10 cellular contexts compared by ENCODE assay signal in genomic region chr22:30823015-30823370, GRCh38.
A peak's percentile ranks its signal among the peaks of the same experiment; 100 is the strongest.
DNase-seq lines count a peak whose midpoint lies in the region; ATAC-seq and TF ChIP-seq lines count a peak whose summit lies in the region.
"Had no signal": no experiment of that assay in that cellular context is flagged by ENCODE, and none has a peak within 500 bp of the region (broad histone marks: within the 10 kb centered on the region; RNA-seq: fewer than 3 reads in every experiment).

No MANE protein-coding gene starts in this region.

- H3K4me3 Mint-ChIP-seq in T-helper 1 cell treated with Interleukin-12 subunit alpha and Interleukin-12 subunit beta and Interleukin-4 antibody, amounts not matched to agents 30 μg/mL and 1 μg/mL, for 36 hours: peak overlapping the region; percentile 32
- H3K4me3 Mint-ChIP-seq in progenitor cell of endocrine pancreas (ENCODE audit: low read depth): peak overlapping the region; percentile 40
- H3K4me3 Mint-ChIP-seq: dendritic cell treated with granulocyte-macrophage colony-stimulating factor and Interleukin-4, amounts not matched to agents 40 ng/mL and 50 ng/mL, for 4 days had no signal

- H3K4me3 ChIP-seq in RWPE2 (ENCODE audit: severe bottlenecking): peak overlapping the region; percentile 28
- peak overlapping the region; percentile 35 to 67 (median 49) for H3K4me3 ChIP-seq in esophagus squamous epithelium

- TF ChIP-seq CTCF in RWPE2 (IDR thresholded peaks at IDR 0.05; ENCODE audit: poor library complexity, severe bottlenecking): peak; percentile 15
- peak in 2 of 6 experiments; percentile 20 to 37 for TF ChIP-seq CTCF in esophagus squamous epithelium (IDR thresholded peaks at IDR 0.05)
- TF ChIP-seq CTCF in progenitor cell of endocrine pancreas (IDR thresholded peaks at IDR 0.05; ENCODE audit: unreplicated experiment): no peak

- H3K4me1 Mint-ChIP-seq in T-helper 1 cell treated with Interleukin-12 subunit alpha and Interleukin-12 subunit beta and Interleukin-4 antibody, amounts not matched to agents 30 μg/mL and 1 μg/mL, for 36 hours (ENCODE audit: low read depth): peaks cover 12% of the 10 kb centered on the region
- peaks cover 2% of the 10 kb centered on the region for H3K4me1 Mint-ChIP-seq in progenitor cell of endocrine pancreas (ENCODE audit: low read depth)

- no peaks in the 10 kb centered on the region for H3K9me3 ChIP-seq in RWPE2 (ENCODE audit: severe bottlenecking)
- H3K9me3 ChIP-seq in esophagus squamous epithelium: no peaks in the 10 kb centered on the region

- no peak overlapping the region for H3K27ac Mint-ChIP-seq in T-helper 1 cell treated with Interleukin-12 subunit alpha and Interleukin-12 subunit beta and Interleukin-4 antibody, amounts not matched to agents 30 μg/mL and 1 μg/mL, for 36 hours
- no peak overlapping the region for H3K27ac Mint-ChIP-seq in progenitor cell of endocrine pancreas
- H3K27ac Mint-ChIP-seq: dendritic cell treated with granulocyte-macrophage colony-stimulating factor and Interleukin-4, amounts not matched to agents 40 ng/mL and 50 ng/mL, for 4 days had no signal

- no peak for DNase-seq in T-helper 1 cell
- no peak for DNase-seq in RWPE2 (ENCODE audit: low spot score)
- DNase-seq in esophagus squamous epithelium (lab: John Stamatoyannopoulos, UW): no peak
- no peak for DNase-seq in progenitor cell of endocrine pancreas (ENCODE audit: low spot score, unreplicated experiment)
- DNase-seq in DMS79 treated with DMSO at 0.1 percent for 48 hours (lab: John Stamatoyannopoulos, UW): no peak
- DNase-seq in MV-4-11 (lab: John Stamatoyannopoulos, UW): no peak
- DNase-seq: ACHN had no signal

- peaks cover 20% of the 10 kb centered on the region for H3K4me1 ChIP-seq in RWPE2 (ENCODE audit: insufficient read depth, poor library complexity, severe bottlenecking)
- peaks cover 0 to 25% (median 10%) of the 10 kb centered on the region in 3 donors for H3K4me1 ChIP-seq in esophagus squamous epithelium

- ATAC-seq in RWPE2 (ENCODE audit: low read depth): peak; percentile 78
- ATAC-seq in activated CD4-positive, CD25-positive, alpha-beta regulatory T cell treated with anti-CD3 and anti-CD28 coated beads, Interleukin-2, amount 50 U/mL, for 24 hours: no peak

- peaks cover 43% of the 10 kb centered on the region for H3K27me3 Mint-ChIP-seq in T-helper 1 cell treated with Interleukin-12 subunit alpha and Interleukin-12 subunit beta and Interleukin-4 antibody, amounts not matched to agents 30 μg/mL and 1 μg/mL, for 36 hours (ENCODE audit: low read depth)
- peaks cover 66% of the 10 kb centered on the region for H3K27me3 Mint-ChIP-seq in progenitor cell of endocrine pancreas

- intact Hi-C loops in esophagus squamous epithelium (cut with DNase I): no loop called here

- no peaks in the 10 kb centered on the region for H3K36me3 Mint-ChIP-seq in T-helper 1 cell treated with Interleukin-12 subunit alpha and Interleukin-12 subunit beta and Interleukin-4 antibody, amounts not matched to agents 30 μg/mL and 1 μg/mL, for 36 hours (ENCODE audit: low read depth)
- H3K36me3 Mint-ChIP-seq in progenitor cell of endocrine pancreas (ENCODE audit: insufficient read depth): no peaks in the 10 kb centered on the region

- H3K27me3 ChIP-seq in RWPE2 (ENCODE audit: insufficient read depth, poor library complexity, severe bottlenecking) (no peaks in the 10 kb centered on the region), esophagus squamous epithelium (peaks cover 0 to 72% (median 5%) of the 10 kb centered on the region in 4 donors)

- H3K27ac ChIP-seq in RWPE2 (ENCODE audit: poor library complexity, severe bottlenecking) (peak overlapping the region; percentile 72), esophagus squamous epithelium (peak overlapping the region in 1 of 4 donors; percentile 25)

- TF ChIP-seq POLR2A in esophagus squamous epithelium (IDR thresholded peaks at IDR 0.05): no peak

- H3K36me3 ChIP-seq in RWPE2 (ENCODE audit: low read depth) (peaks cover 6% of the 10 kb centered on the region; the same call in 1 of the 2 replicates), esophagus squamous epithelium (no peaks in the 10 kb centered on the region)

- H3K9me3 Mint-ChIP-seq in T-helper 1 cell treated with Interleukin-12 subunit alpha and Interleukin-12 subunit beta and Interleukin-4 antibody, amounts not matched to agents 30 μg/mL and 1 μg/mL, for 36 hours: no peaks in the 10 kb centered on the region
- H3K9me3 Mint-ChIP-seq in progenitor cell of endocrine pancreas (ENCODE audit: low read depth): no peaks in the 10 kb centered on the region
- H3K9me3 Mint-ChIP-seq: dendritic cell treated with granulocyte-macrophage colony-stimulating factor and Interleukin-4, amounts not matched to agents 40 ng/mL and 50 ng/mL, for 4 days had no signal

- 41 to 62% methylated on average over 6 to 7 of the region's 11 CpGs for WGBS in esophagus squamous epithelium, 2 donors
